In the genomic region with DNA sequence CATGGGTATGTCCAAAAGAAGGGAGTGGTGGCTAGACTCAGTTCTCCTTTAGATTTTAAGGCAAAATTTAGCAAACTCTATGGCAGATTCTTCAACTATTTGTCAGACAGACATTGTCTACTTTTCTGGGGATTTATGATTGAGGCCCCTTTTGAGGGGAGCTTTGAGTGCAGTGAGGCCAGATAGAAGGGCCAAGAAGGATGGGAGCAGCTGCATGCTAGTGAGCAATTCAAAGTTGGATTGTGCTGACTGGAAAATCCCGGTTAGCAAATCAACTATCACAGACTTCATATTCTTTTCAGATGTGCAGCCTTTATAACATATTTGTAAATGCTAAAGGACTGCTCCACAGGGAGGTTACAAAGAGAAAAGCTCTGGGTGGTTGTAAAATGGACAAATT, we compare ENCODE assay signal across 23 cellular contexts. TPM values are rescaled to one million over a fixed set of nuclear protein-coding genes. Genes with fewer than 3 reads are reported as not detected.
"Had no signal": no experiment of that assay in that cellular context is flagged by ENCODE, and none has a peak within 500 bp of the region (broad histone marks: within the 10 kb centered on the region; RNA-seq: fewer than 3 reads in every experiment).

No MANE protein-coding gene starts in this region.

- H3K27me3 ChIP-seq: esophagus muscularis mucosa, gastrocnemius medialis, heart right ventricle, left lung had no signal

- H3K27ac ChIP-seq: coronary artery, dorsolateral prefrontal cortex, esophagus muscularis mucosa, gastrocnemius medialis, heart right ventricle, left lung, lower lobe of right lung had no signal

- DNase-seq: dermis blood vessel endothelial cell; dorsolateral prefrontal cortex; effector CD4-positive, alpha-beta T cell; effector memory CD4-positive, alpha-beta T cell; foreskin melanocyte; gastrocnemius medialis; glutamatergic neuron; head of caudate nucleus; heart right ventricle; hippocampal formation; left cardiac atrium; left lung; left ventricle myocardium superior; lower lobe of right lung; mesenchymal stem cell; mucosa of descending colon had no signal

- H3K9me3 ChIP-seq: esophagus muscularis mucosa, gastrocnemius medialis, heart right ventricle, left lung, lower lobe of right lung, mucosa of descending colon had no signal

- H3K4me1 ChIP-seq: esophagus muscularis mucosa, gastrocnemius medialis, heart right ventricle, left lung, lower lobe of right lung had no signal

- ATAC-seq: gastrocnemius medialis, heart right ventricle, left cardiac atrium, left lung, left ventricle myocardium superior, lower lobe of right lung, mucosa of descending colon had no signal

- H3K36me3 ChIP-seq: esophagus muscularis mucosa, gastrocnemius medialis, heart right ventricle, left lung, lower lobe of right lung had no signal

- H3K4me3 ChIP-seq: coronary artery, dorsolateral prefrontal cortex, esophagus muscularis mucosa, gastrocnemius medialis, heart right ventricle, left lung, lower lobe of right lung, mucosa of descending colon had no signal

RNA-seq across cellular contexts. Expression of gene ESR1, which starts 35.0 kb away (rescaled TPM):
- total RNA-seq: dermis blood vessel endothelial cell, endothelial cell of umbilical vein, epithelial cell of proximal tubule, glomerular endothelial cell, kidney epithelial cell, mesothelial cell of epicardium had no signal
